ENCODE assay signal across 10 cellular contexts in the genomic region with DNA sequence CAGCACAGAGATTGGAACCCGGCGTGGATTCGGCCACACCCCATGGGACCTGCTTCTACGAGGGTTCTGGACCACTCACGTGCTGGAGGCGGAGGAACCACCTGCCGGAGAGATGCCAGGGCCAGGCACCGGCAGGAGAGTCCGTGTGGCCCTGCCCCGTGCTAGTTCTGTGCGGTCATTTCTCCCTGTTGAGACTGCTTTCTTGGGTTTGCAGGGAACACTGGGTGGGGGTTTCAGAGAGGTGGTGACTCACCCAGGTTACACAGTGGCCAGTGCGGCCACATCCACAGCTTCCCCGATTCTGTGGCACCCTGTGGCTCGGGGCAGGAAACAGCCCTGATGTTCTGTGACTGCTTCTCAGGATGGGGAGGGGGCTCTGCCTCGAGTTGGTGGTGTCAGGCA. TPM values are rescaled to one million over a fixed set of nuclear protein-coding genes. Genes with fewer than 3 reads are reported as not detected.
A peak's percentile ranks its signal among the peaks of the same experiment; 100 is the strongest.
DNase-seq lines count a peak whose midpoint lies in the region; ATAC-seq, FAIRE-seq and TF ChIP-seq lines count a peak whose summit lies in the region.
"Had no signal": no experiment of that assay in that cellular context is flagged by ENCODE, and none has a peak within 500 bp of the region (broad histone marks: within the 10 kb centered on the region; RNA-seq: fewer than 3 reads in every experiment).

No MANE protein-coding gene starts in this region.

- H3K36me3 ChIP-seq in SK-N-SH (replicated peaks in 1 of 2; ENCODE audit: control insufficient read depth in 1 of 2, insufficient read depth in 2 of 2, low read length in 1 of 2) (no peaks in the 10 kb centered on the region), skeletal muscle satellite cell (ENCODE audit: insufficient read depth, low read length) (no peaks in the 10 kb centered on the region)
- H3K36me3 ChIP-seq: cardiac muscle cell had no signal

- no peak for TF ChIP-seq CTCF in SK-N-SH (IDR thresholded peaks at IDR 0.05)
- TF ChIP-seq CTCF in epithelial cell of esophagus (IDR thresholded peaks at IDR 0.05; ENCODE audit: insufficient read depth, low read depth, low read length, missing control alignments) = no peak

- 0 out of 2 replicates have a peak, but pooled peaks cover 2% of the 10 kb centered on the region for H3K79me2 ChIP-seq in SK-N-SH (ENCODE audit: insufficient read depth)

- H2AFZ ChIP-seq in SK-N-SH (ENCODE audit: low read depth) = no peak overlapping the region

- TF ChIP-seq EP300 in SK-N-SH (IDR thresholded peaks at IDR 0.05; ENCODE audit: borderline replicate concordance in 1 of 2, low read depth in 1 of 2, low read length in 1 of 2) = no peak

- peak overlapping the region; percentile 39; the same call in 1 of the 2 replicates for H3K4me2 ChIP-seq in SK-N-SH
- peak overlapping the region; percentile 70 for H3K4me2 ChIP-seq in skeletal muscle satellite cell (ENCODE audit: low read length)

- 0 out of 4 replicates have a peak overlapping the region, but pooled peaks of 1 of the 2 experiments have one; percentile 31 for H3K27ac ChIP-seq in SK-N-SH (ENCODE audit: low read depth in 2 of 2, low read length in 1 of 2)
- H3K27ac ChIP-seq: cardiac muscle cell had no signal

- H3F3A ChIP-seq in SK-N-SH (replicated peaks; ENCODE audit: insufficient read depth) = peaks cover 6% of the 10 kb centered on the region

- DNase-seq in SK-N-SH = peak; percentile 25
- DNase-seq in RCC 7860 (ENCODE audit: low spot score) = peak; percentile 78
- peak; percentile 69 for DNase-seq in epithelial cell of esophagus (ENCODE audit: low read depth)
- no peak for DNase-seq in retina
- no peak for DNase-seq in stimulated activated CD4-positive, alpha-beta T cell treated with anti-CD3 and anti-CD28 coated beads, Interleukin-2, amount 100 ng/mL, for 48 hours
- DNase-seq: activated CD4-positive, alpha-beta T cell treated with anti-CD3 and anti-CD28 coated beads, Interleukin-2, amount 50 U/mL, for 4 hours had no signal

- H4K20me1 ChIP-seq in SK-N-SH (ENCODE audit: insufficient read depth) = no peaks in the 10 kb centered on the region

- peak; percentile 31 for FAIRE-seq in RCC 7860 (lab: Jason Lieb, UNC)

- TF ChIP-seq RAD21 in SK-N-SH (IDR thresholded peaks at IDR 0.05; ENCODE audit: low read length) = no peak

- POLR2A ChIA-PET in SK-N-SH (lab: Yijun Ruan, JAX) = no interaction called here

- H3K9ac ChIP-seq in SK-N-SH (no peak overlapping the region), skeletal muscle satellite cell (ENCODE audit: low read depth, low read length) (peak overlapping the region; percentile 56)

- H3K27me3 ChIP-seq in SK-N-SH (ENCODE audit: insufficient read depth) = no peaks in the 10 kb centered on the region
- no peaks in the 10 kb centered on the region for H3K27me3 ChIP-seq in skeletal muscle satellite cell (ENCODE audit: control insufficient read depth, insufficient read depth, low read length)

- H3K9me3 ChIP-seq in SK-N-SH (no peaks in the 10 kb centered on the region), skeletal muscle satellite cell (replicated peaks; ENCODE audit: low read length) (peaks cover 5% of the 10 kb centered on the region)

- CTCF ChIA-PET in SK-N-SH (lab: Yijun Ruan, JAX) = interaction anchor here (1.0 to 1.5 kb wide), 2 partner anchors 157 to 401 kb away, joined by 4 read pairs; no protein-coding TSS in a partner anchor

- H3K4me1 ChIP-seq in SK-N-SH (ENCODE audit: control insufficient read depth in 1 of 2, insufficient read depth in 2 of 2, low read depth in 1 of 2, low read length in 1 of 2) (peaks cover 0 to 14% of the 10 kb centered on the region in 2 experiments; a peak in 2 of 4 replicates), skeletal muscle satellite cell (ENCODE audit: control insufficient read depth, insufficient read depth, low read length) (peaks cover 33% of the 10 kb centered on the region)

- 68% methylated on average over 12 of the region's 15 CpGs for WGBS in SK-N-SH (ENCODE audit: low lambda C conversion rate)

- H3K4me3 ChIP-seq in SK-N-SH (ENCODE audit: low read depth in 2 of 2, low read length in 1 of 2) = no peak overlapping the region
- no peak overlapping the region for H3K4me3 ChIP-seq in epithelial cell of esophagus (ENCODE audit: low read length)
- H3K4me3 ChIP-seq in skeletal muscle satellite cell (ENCODE audit: low read length) = peak overlapping the region; percentile 17
- H3K4me3 ChIP-seq: cardiac muscle cell had no signal

- no peaks in the 10 kb centered on the region for H3K9me2 ChIP-seq in SK-N-SH

- ATAC-seq in SK-N-SH treated with all-trans-retinoic acid at 6 μM for 48 hours = no peak
- no peak for ATAC-seq in GM21390 (IDR thresholded peaks at IDR 0.05; ENCODE audit: unreplicated experiment)

TF ChIP-seq in SK-N-SH, 30 proteins besides CTCF, POLR2A, EP300 and RAD21 (continues in another document):
- TF ChIP-seq NRF1 (IDR thresholded peaks at IDR 0.05; ENCODE audit: low read depth, low read length) = no peak
- TF ChIP-seq, protein P1, sequence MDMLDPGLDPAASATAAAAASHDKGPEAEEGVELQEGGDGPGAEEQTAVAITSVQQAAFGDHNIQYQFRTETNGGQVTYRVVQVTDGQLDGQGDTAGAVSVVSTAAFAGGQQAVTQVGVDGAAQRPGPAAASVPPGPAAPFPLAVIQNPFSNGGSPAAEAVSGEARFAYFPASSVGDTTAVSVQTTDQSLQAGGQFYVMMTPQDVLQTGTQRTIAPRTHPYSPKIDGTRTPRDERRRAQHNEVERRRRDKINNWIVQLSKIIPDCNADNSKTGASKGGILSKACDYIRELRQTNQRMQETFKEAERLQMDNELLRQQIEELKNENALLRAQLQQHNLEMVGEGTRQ (IDR thresholded peaks at IDR 0.05; ENCODE audit: borderline replicate concordance, low read depth, low read length) = no peak
- TF ChIP-seq, protein P2, sequence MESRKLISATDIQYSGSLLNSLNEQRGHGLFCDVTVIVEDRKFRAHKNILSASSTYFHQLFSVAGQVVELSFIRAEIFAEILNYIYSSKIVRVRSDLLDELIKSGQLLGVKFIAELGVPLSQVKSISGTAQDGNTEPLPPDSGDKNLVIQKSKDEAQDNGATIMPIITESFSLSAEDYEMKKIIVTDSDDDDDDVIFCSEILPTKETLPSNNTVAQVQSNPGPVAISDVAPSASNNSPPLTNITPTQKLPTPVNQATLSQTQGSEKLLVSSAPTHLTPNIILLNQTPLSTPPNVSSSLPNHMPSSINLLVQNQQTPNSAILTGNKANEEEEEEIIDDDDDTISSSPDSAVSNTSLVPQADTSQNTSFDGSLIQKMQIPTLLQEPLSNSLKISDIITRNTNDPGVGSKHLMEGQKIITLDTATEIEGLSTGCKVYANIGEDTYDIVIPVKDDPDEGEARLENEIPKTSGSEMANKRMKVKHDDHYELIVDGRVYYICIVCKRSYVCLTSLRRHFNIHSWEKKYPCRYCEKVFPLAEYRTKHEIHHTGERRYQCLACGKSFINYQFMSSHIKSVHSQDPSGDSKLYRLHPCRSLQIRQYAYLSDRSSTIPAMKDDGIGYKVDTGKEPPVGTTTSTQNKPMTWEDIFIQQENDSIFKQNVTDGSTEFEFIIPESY (IDR thresholded peaks at IDR 0.05; ENCODE audit: borderline replicate concordance, low read depth) = no peak
- no peak for TF ChIP-seq TAF1 (IDR thresholded peaks at IDR 0.05; ENCODE audit: borderline replicate concordance, low read depth, low read length)

TF ChIP-seq in SK-N-SH treated with all-trans-retinoic acid at 6 μM for 48 hours, 23 proteins besides CTCF, POLR2A, EP300 and RAD21 (continues in another document):
- TF ChIP-seq OSR1 (CRISPR knock-in tag; IDR thresholded peaks at IDR 0.05) (no peak), TOX (CRISPR knock-in tag; IDR thresholded peaks at IDR 0.05; ENCODE audit: borderline replicate concordance) (no peak), RARB (CRISPR knock-in tag; IDR thresholded peaks at IDR 0.05) (no peak), ARNTL (CRISPR knock-in tag; IDR thresholded peaks at IDR 0.05; ENCODE audit: borderline replicate concordance, low read depth) (no peak)
- TF ChIP-seq, protein P3, sequence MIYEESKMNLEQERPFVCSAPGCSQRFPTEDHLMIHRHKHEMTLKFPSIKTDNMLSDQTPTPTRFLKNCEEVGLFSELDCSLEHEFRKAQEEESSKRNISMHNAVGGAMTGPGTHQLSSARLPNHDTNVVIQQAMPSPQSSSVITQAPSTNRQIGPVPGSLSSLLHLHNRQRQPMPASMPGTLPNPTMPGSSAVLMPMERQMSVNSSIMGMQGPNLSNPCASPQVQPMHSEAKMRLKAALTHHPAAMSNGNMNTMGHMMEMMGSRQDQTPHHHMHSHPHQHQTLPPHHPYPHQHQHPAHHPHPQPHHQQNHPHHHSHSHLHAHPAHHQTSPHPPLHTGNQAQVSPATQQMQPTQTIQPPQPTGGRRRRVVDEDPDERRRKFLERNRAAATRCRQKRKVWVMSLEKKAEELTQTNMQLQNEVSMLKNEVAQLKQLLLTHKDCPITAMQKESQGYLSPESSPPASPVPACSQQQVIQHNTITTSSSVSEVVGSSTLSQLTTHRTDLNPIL (CRISPR knock-in tag; IDR thresholded peaks at IDR 0.05; ENCODE audit: low read depth) = no peak
- TF ChIP-seq, protein P4, sequence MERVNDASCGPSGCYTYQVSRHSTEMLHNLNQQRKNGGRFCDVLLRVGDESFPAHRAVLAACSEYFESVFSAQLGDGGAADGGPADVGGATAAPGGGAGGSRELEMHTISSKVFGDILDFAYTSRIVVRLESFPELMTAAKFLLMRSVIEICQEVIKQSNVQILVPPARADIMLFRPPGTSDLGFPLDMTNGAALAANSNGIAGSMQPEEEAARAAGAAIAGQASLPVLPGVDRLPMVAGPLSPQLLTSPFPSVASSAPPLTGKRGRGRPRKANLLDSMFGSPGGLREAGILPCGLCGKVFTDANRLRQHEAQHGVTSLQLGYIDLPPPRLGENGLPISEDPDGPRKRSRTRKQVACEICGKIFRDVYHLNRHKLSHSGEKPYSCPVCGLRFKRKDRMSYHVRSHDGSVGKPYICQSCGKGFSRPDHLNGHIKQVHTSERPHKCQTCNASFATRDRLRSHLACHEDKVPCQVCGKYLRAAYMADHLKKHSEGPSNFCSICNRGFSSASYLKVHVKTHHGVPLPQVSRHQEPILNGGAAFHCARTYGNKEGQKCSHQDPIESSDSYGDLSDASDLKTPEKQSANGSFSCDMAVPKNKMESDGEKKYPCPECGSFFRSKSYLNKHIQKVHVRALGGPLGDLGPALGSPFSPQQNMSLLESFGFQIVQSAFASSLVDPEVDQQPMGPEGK (CRISPR knock-in tag; IDR thresholded peaks at IDR 0.05; ENCODE audit: borderline replicate concordance) = no peak

RNA-seq across cellular contexts. Expression of a gene that starts 3.6 kb away (rescaled TPM):
- 16.2 and 23.6 TPM in 2 replicates for polyA plus RNA-seq in SK-N-SH (2012; rRNA removed)
- 15.9 and 26.1 TPM in 2 replicates for polyA plus RNA-seq in SK-N-SH (2012; cell fraction: cytosol; rRNA removed)
- polyA plus RNA-seq in SK-N-SH (2012; cell fraction: nucleus; rRNA removed) = 15.9 and 37.1 TPM in 2 replicates
- total RNA-seq in skeletal muscle satellite cell (2012; rRNA removed) = 11.8 and 15.5 TPM in 2 replicates

RNA-seq across cellular contexts. Expression of a gene that starts 47.3 kb away (rescaled TPM):
- polyA plus RNA-seq in SK-N-SH (2012; rRNA removed) = 1.1 and 1.6 TPM in 2 replicates
- 1.2 and 1.7 TPM in 2 replicates for polyA plus RNA-seq in SK-N-SH (2012; cell fraction: cytosol; rRNA removed)
- polyA plus RNA-seq in SK-N-SH (2012; cell fraction: nucleus; rRNA removed) = 2.4 and 4.2 TPM in 2 replicates
- 0.51 and 1.3 TPM in 2 replicates for total RNA-seq in skeletal muscle satellite cell (2012; rRNA removed)

RNA-seq across cellular contexts. Expression of a gene that starts 59.3 kb away (rescaled TPM):
- polyA plus RNA-seq in SK-N-SH (2012; rRNA removed) = 82.5 and 104 TPM in 2 replicates
- 94.9 and 110 TPM in 2 replicates for polyA plus RNA-seq in SK-N-SH (2012; cell fraction: cytosol; rRNA removed)
- 54.4 and 105 TPM in 2 replicates for polyA plus RNA-seq in SK-N-SH (2012; cell fraction: nucleus; rRNA removed)
- total RNA-seq in skeletal muscle satellite cell (2012; rRNA removed) = 62.7 and 72.5 TPM in 2 replicates

Comparison
In these comparisons a context has a peak if more than half of its experiments do, and no peak if none do; other contexts are left out.
1. DNase-seq: peak in SK-N-SH (single experiment), RCC 7860 (single experiment) and epithelial cell of esophagus (single experiment); none in retina (single experiment) and stimulated activated CD4-positive, alpha-beta T cell treated with anti-CD3 and anti-CD28 coated beads, Interleukin-2, amount 100 ng/mL, for 48 hours (0 of 2).